ENCODE assay signal across 24 cellular contexts in genomic region chr12:85440273-85440672, GRCh38.
"Had no signal": no experiment of that assay in that cellular context is flagged by ENCODE, and none has a peak within 500 bp of the region (broad histone marks: within the 10 kb centered on the region; RNA-seq: fewer than 3 reads in every experiment).

No MANE protein-coding gene starts in this region.

- H3K4me1 ChIP-seq: heart right ventricle, prostate gland, right atrium auricular region had no signal

- FAIRE-seq: bronchial epithelial cell, keratinocyte had no signal

- ATAC-seq: activated CD4-positive, alpha-beta T cell treated with anti-CD3 and anti-CD28 coated beads for 36 hours; heart right ventricle; left lobe of liver; natural killer cell treated with Interleukin-12 subunit alpha and Interleukin-12 subunit beta and Interleukin-15 and Interleukin-18, amount 100 ng/mL, for 72 hours had no signal

- H3K9me3 ChIP-seq: prostate gland had no signal

- H3K27me3 ChIP-seq: right atrium auricular region had no signal

- H3K4me3 ChIP-seq: coronary artery, heart right ventricle, prostate gland, right atrium auricular region had no signal

- H3K36me3 ChIP-seq: heart right ventricle, prostate gland, right atrium auricular region had no signal

- H3K27ac ChIP-seq: coronary artery, epithelial cell of prostate, heart right ventricle, prostate gland, right atrium auricular region had no signal

- DNase-seq: activated B cell treated with CpG ODN at 0.5 μM for 24 hours; activated CD4-positive, alpha-beta T cell treated with anti-CD3 and anti-CD28 coated beads for 36 hours; activated CD4-positive, alpha-beta T cell treated with anti-CD3 and anti-CD28 coated beads, Interleukin-2, amount 50 U/mL, for 4 hours; activated CD8-positive, alpha-beta memory T cell treated with anti-CD3 and anti-CD28 coated beads for 24 hours; activated CD8-positive, alpha-beta memory T cell treated with anti-CD3 and anti-CD28 coated beads, Interleukin-2, amount 50 U/mL, for 4 hours; activated naive CD4-positive, alpha-beta T cell; activated naive CD8-positive, alpha-beta T cell treated with anti-CD3 and anti-CD28 coated beads for 36 hours; activated T-cell treated with anti-CD3 and anti-CD28 coated beads, Interleukin-2, amount 50 U/mL, for 24 hours; amniotic stem cell; foreskin fibroblast; heart right ventricle; mammary epithelial cell; midbrain; stimulated activated CD4-positive, alpha-beta T cell treated with anti-CD3 and anti-CD28 coated beads, Interleukin-4, amount 100 ng/mL, for 24 hours; stimulated activated naive CD4-positive, alpha-beta T cell treated with Interleukin-2 at 50 U/mL for 16 hours; T-helper 9 cell had no signal
